In the genomic region with DNA sequence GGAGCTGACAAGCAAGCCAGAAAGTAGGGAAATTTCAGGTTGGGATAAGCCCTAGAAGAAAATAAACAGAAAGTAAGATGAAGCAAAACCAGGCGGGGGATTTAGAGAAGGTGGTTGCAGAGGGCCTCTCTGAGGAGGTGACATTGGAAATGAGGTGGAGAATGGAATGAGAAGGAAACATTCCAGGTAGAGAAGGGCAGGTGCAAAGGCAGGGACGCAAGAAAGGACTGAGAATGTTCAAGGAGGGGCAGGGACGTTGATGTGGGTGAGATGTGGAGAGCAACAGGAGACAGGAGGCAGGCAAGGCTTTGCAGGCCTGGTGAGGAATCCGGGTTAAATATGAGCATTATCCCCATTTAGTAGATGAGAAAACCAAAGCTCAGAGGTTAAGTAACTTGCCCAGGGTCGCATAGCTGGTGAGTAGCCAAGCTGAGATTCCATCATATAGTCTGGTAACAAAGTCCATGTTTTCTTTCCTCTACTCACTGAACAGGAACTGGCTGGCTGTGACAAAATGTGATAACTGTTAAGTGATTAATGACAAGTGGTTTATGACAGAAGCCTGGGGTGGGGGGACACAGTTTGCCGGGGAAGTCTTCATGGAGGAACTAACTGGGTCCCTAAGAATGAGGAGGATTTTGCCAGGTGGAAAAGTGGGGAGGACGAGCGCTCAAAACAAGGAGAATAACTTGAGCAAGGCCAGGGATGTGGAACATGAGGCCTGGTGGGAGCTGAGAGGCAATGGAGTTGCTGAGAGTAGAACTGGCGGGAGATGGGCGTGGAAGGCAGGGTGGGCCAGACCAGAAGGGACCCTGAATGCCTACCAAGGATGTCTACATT, we compare ENCODE assay signal across 1 cellular context.
TF ChIP-seq lines count a peak whose summit lies in the region.

No MANE protein-coding gene starts in this region.

TF ChIP-seq in HepG2, 621 proteins besides CTCF, POLR2A, EP300 and RAD21 (continued from another document and continues in another):
- TF ChIP-seq, protein P1, sequence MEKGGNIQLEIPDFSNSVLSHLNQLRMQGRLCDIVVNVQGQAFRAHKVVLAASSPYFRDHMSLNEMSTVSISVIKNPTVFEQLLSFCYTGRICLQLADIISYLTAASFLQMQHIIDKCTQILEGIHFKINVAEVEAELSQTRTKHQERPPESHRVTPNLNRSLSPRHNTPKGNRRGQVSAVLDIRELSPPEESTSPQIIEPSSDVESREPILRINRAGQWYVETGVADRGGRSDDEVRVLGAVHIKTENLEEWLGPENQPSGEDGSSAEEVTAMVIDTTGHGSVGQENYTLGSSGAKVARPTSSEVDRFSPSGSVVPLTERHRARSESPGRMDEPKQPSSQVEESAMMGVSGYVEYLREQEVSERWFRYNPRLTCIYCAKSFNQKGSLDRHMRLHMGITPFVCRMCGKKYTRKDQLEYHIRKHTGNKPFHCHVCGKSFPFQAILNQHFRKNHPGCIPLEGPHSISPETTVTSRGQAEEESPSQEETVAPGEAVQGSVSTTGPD (CRISPR knock-in tag; IDR thresholded peaks at IDR 0.05): 0 out of 2 replicates have a peak, but pooled peaks have one; percentile 27
- TF ChIP-seq FIP1L1 (IDR thresholded peaks at IDR 0.05; ENCODE audit: borderline replicate concordance, insufficient read depth, low read depth, low read length) (no peak), MTF2 (CRISPR knock-in tag; IDR thresholded peaks at IDR 0.05; ENCODE audit: borderline replicate concordance) (no peak), ZNF138 (CRISPR knock-in tag; IDR thresholded peaks at IDR 0.05; ENCODE audit: low read depth) (peak; percentile 76; the same call in 1 of the 2 replicates), GATAD1 (CRISPR knock-in tag; IDR thresholded peaks at IDR 0.05) (peak; percentile 40; the same call in 1 of the 2 replicates), NCOR1 (IDR thresholded peaks at IDR 0.05; ENCODE audit: borderline replicate concordance, low read length) (peak; percentile 87), HNRNPLL (IDR thresholded peaks at IDR 0.05; ENCODE audit: low read depth, low read length, poor library complexity, severe bottlenecking) (no peak), TBX3 (IDR thresholded peaks at IDR 0.05; ENCODE audit: borderline replicate concordance) (no peak; the same call in 1 of the 2 replicates), ZNF83 (CRISPR knock-in tag; IDR thresholded peaks at IDR 0.05; ENCODE audit: borderline replicate concordance) (no peak), ZBTB21 (CRISPR knock-in tag; IDR thresholded peaks at IDR 0.05) (peak; percentile 89), SRSF9 (IDR thresholded peaks at IDR 0.05; ENCODE audit: borderline replicate concordance, insufficient read depth, low read depth, low read length, poor library complexity, severe bottlenecking) (no peak), TEAD2 (CRISPR knock-in tag; IDR thresholded peaks at IDR 0.05) (no peak), ETV6 (CRISPR knock-in tag; conservative IDR thresholded peaks at IDR 0.05) (peak; percentile 74; the same call in 1 of the 2 replicates), ZNF530 (CRISPR knock-in tag; IDR thresholded peaks at IDR 0.05; ENCODE audit: low read depth) (no peak), SP1 (IDR thresholded peaks at IDR 0.05) (no peak), SP1 (CRISPR knock-in tag; IDR thresholded peaks at IDR 0.05) (peak; percentile 58; the same call in 1 of the 2 replicates), ZNF619 (CRISPR knock-in tag; IDR thresholded peaks at IDR 0.05) (no peak), HOXA9 (CRISPR knock-in tag; IDR thresholded peaks at IDR 0.05; ENCODE audit: borderline replicate concordance) (no peak), SRY (CRISPR knock-in tag; IDR thresholded peaks at IDR 0.05) (no peak), ZEB1 (IDR thresholded peaks at IDR 0.05; ENCODE audit: insufficient replicate concordance, low read depth) (peak; percentile 76), NR1H2 (CRISPR knock-in tag; IDR thresholded peaks at IDR 0.05; ENCODE audit: borderline replicate concordance, low read depth) (no peak), CENPT (CRISPR knock-in tag; IDR thresholded peaks at IDR 0.05; ENCODE audit: low read depth) (no peak), SATB2 (CRISPR knock-in tag; IDR thresholded peaks at IDR 0.05) (0 out of 2 replicates have a peak, but pooled peaks have one; percentile 19), NCOA2 (CRISPR knock-in tag; IDR thresholded peaks at IDR 0.05) (peak; percentile 80), HES4 (CRISPR knock-in tag; IDR thresholded peaks at IDR 0.05; ENCODE audit: borderline replicate concordance) (no peak), HMGA1 (CRISPR knock-in tag; conservative IDR thresholded peaks at IDR 0.05) (no peak), JDP2 (CRISPR knock-in tag; IDR thresholded peaks at IDR 0.05; ENCODE audit: borderline replicate concordance) (no peak), NFATC3 (CRISPR knock-in tag; IDR thresholded peaks at IDR 0.05) (0 out of 2 replicates have a peak, but pooled peaks have one; percentile 45), HNRNPUL1 (IDR thresholded peaks at IDR 0.05; ENCODE audit: low read depth, low read length) (no peak)
- TF ChIP-seq, protein P2, sequence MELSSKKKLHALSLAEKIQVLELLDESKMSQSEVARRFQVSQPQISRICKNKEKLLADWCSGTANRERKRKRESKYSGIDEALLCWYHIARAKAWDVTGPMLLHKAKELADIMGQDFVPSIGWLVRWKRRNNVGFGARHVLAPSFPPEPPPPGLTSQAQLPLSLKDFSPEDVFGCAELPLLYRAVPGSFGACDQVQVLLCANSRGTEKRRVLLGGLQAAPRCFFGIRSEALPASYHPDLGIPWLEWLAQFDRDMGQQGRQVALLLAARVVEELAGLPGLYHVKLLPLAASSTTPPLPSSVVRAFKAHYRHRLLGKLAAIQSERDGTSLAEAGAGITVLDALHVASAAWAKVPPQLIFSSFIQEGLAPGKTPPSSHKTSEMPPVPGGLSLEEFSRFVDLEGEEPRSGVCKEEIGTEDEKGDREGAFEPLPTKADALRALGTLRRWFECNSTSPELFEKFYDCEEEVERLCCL (CRISPR knock-in tag; IDR thresholded peaks at IDR 0.05; ENCODE audit: borderline replicate concordance): no peak
- TF ChIP-seq, protein P3, sequence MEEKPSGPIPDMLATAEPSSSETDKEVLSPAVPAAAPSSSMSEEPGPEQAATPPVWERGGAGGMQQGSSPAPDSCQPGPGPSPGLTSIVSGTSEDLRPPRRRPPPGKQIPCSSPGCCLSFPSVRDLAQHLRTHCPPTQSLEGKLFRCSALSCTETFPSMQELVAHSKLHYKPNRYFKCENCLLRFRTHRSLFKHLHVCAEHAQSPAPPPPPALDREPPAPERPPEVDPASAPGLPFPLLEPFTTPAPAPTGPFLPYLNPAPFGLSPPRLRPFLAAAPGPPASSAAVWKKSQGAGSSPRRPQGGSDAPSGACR (CRISPR knock-in tag; IDR thresholded peaks at IDR 0.05): 0 out of 2 replicates have a peak, but pooled peaks have one; percentile 32
- TF ChIP-seq, protein P4, sequence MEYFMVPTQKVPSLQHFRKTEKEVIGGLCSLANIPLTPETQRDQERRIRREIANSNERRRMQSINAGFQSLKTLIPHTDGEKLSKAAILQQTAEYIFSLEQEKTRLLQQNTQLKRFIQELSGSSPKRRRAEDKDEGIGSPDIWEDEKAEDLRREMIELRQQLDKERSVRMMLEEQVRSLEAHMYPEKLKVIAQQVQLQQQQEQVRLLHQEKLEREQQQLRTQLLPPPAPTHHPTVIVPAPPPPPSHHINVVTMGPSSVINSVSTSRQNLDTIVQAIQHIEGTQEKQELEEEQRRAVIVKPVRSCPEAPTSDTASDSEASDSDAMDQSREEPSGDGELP (IDR thresholded peaks at IDR 0.05; ENCODE audit: borderline replicate concordance, low read depth): peak; percentile 73; the same call in 1 of the 2 replicates
- TF ChIP-seq, protein P5, sequence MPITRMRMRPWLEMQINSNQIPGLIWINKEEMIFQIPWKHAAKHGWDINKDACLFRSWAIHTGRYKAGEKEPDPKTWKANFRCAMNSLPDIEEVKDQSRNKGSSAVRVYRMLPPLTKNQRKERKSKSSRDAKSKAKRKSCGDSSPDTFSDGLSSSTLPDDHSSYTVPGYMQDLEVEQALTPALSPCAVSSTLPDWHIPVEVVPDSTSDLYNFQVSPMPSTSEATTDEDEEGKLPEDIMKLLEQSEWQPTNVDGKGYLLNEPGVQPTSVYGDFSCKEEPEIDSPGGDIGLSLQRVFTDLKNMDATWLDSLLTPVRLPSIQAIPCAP (CRISPR knock-in tag; IDR thresholded peaks at IDR 0.05; ENCODE audit: low read depth): no peak
- TF ChIP-seq, protein P6, sequence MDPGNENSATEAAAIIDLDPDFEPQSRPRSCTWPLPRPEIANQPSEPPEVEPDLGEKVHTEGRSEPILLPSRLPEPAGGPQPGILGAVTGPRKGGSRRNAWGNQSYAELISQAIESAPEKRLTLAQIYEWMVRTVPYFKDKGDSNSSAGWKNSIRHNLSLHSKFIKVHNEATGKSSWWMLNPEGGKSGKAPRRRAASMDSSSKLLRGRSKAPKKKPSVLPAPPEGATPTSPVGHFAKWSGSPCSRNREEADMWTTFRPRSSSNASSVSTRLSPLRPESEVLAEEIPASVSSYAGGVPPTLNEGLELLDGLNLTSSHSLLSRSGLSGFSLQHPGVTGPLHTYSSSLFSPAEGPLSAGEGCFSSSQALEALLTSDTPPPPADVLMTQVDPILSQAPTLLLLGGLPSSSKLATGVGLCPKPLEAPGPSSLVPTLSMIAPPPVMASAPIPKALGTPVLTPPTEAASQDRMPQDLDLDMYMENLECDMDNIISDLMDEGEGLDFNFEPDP (CRISPR knock-in tag; conservative IDR thresholded peaks at IDR 0.05): no peak
- TF ChIP-seq, protein P7, sequence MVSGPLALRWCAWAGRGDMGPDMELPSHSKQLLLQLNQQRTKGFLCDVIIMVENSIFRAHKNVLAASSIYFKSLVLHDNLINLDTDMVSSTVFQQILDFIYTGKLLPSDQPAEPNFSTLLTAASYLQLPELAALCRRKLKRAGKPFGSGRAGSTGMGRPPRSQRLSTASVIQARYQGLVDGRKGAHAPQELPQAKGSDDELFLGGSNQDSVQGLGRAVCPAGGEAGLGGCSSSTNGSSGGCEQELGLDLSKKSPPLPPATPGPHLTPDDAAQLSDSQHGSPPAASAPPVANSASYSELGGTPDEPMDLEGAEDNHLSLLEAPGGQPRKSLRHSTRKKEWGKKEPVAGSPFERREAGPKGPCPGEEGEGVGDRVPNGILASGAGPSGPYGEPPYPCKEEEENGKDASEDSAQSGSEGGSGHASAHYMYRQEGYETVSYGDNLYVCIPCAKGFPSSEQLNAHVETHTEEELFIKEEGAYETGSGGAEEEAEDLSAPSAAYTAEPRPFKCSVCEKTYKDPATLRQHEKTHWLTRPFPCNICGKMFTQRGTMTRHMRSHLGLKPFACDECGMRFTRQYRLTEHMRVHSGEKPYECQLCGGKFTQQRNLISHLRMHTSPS (CRISPR knock-in tag; IDR thresholded peaks at IDR 0.05; ENCODE audit: low read depth): 0 out of 2 replicates have a peak, but pooled peaks have one; percentile 55
- TF ChIP-seq, protein P8, sequence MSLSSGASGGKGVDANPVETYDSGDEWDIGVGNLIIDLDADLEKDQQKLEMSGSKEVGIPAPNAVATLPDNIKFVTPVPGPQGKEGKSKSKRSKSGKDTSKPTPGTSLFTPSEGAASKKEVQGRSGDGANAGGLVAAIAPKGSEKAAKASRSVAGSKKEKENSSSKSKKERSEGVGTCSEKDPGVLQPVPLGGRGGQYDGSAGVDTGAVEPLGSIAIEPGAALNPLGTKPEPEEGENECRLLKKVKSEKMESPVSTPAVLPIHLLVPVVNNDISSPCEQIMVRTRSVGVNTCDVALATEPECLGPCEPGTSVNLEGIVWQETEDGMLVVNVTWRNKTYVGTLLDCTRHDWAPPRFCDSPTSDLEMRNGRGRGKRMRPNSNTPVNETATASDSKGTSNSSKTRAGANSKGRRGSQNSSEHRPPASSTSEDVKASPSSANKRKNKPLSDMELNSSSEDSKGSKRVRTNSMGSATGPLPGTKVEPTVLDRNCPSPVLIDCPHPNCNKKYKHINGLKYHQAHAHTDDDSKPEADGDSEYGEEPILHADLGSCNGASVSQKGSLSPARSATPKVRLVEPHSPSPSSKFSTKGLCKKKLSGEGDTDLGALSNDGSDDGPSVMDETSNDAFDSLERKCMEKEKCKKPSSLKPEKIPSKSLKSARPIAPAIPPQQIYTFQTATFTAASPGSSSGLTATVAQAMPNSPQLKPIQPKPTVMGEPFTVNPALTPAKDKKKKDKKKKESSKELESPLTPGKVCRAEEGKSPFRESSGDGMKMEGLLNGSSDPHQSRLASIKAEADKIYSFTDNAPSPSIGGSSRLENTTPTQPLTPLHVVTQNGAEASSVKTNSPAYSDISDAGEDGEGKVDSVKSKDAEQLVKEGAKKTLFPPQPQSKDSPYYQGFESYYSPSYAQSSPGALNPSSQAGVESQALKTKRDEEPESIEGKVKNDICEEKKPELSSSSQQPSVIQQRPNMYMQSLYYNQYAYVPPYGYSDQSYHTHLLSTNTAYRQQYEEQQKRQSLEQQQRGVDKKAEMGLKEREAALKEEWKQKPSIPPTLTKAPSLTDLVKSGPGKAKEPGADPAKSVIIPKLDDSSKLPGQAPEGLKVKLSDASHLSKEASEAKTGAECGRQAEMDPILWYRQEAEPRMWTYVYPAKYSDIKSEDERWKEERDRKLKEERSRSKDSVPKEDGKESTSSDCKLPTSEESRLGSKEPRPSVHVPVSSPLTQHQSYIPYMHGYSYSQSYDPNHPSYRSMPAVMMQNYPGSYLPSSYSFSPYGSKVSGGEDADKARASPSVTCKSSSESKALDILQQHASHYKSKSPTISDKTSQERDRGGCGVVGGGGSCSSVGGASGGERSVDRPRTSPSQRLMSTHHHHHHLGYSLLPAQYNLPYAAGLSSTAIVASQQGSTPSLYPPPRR (CRISPR knock-in tag; IDR thresholded peaks at IDR 0.05; ENCODE audit: borderline replicate concordance): peak; percentile 72; the same call in 1 of the 2 replicates
- TF ChIP-seq, protein P9, sequence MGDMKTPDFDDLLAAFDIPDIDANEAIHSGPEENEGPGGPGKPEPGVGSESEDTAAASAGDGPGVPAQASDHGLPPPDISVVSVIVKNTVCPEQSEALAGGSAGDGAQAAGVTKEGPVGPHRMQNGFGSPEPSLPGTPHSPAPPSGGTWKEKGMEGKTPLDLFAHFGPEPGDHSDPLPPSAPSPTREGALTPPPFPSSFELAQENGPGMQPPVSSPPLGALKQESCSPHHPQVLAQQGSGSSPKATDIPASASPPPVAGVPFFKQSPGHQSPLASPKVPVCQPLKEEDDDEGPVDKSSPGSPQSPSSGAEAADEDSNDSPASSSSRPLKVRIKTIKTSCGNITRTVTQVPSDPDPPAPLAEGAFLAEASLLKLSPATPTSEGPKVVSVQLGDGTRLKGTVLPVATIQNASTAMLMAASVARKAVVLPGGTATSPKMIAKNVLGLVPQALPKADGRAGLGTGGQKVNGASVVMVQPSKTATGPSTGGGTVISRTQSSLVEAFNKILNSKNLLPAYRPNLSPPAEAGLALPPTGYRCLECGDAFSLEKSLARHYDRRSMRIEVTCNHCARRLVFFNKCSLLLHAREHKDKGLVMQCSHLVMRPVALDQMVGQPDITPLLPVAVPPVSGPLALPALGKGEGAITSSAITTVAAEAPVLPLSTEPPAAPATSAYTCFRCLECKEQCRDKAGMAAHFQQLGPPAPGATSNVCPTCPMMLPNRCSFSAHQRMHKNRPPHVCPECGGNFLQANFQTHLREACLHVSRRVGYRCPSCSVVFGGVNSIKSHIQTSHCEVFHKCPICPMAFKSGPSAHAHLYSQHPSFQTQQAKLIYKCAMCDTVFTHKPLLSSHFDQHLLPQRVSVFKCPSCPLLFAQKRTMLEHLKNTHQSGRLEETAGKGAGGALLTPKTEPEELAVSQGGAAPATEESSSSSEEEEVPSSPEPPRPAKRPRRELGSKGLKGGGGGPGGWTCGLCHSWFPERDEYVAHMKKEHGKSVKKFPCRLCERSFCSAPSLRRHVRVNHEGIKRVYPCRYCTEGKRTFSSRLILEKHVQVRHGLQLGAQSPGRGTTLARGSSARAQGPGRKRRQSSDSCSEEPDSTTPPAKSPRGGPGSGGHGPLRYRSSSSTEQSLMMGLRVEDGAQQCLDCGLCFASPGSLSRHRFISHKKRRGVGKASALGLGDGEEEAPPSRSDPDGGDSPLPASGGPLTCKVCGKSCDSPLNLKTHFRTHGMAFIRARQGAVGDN (CRISPR knock-in tag; IDR thresholded peaks at IDR 0.05): peak; percentile 82; the same call in 1 of the 2 replicates
